Comparison of ENCODE assay signal across 1 cellular context in the genomic region with DNA sequence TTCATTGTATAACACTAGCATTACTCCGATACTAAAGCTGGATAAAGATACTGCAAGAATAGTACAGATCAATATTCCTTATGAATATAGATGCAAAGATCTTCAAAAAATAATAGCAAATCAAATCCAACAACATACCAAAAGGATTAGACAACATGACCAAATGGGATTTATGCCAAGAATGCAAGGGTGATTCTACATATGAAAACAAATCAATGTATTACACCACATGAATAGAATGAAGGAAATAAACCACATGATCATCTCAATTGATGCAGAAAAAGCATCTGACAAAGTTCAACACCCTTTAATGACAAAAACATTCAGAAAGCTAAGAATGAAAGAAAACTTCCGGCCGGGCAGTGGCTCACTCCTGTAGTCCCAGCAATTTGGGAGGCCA.
TF ChIP-seq lines count a peak whose summit lies in the region.

No MANE protein-coding gene starts in this region.

TF ChIP-seq in endothelial cell of umbilical vein, 7 proteins besides CTCF, POLR2A, EP300 and RAD21 (continued from another document):
- peak; percentile 35 for TF ChIP-seq JUN (IDR thresholded peaks at IDR 0.05; ENCODE audit: borderline replicate concordance, insufficient read depth, insufficient read length, low read depth)
